29 cellular contexts compared by ENCODE assay signal in genomic region chr6:465531-466348, GRCh38.
DNase-seq lines count a peak whose midpoint lies in the region; ATAC-seq, FAIRE-seq and TF ChIP-seq lines count a peak whose summit lies in the region.
"Had no signal": no experiment of that assay in that cellular context is flagged by ENCODE, and none has a peak within 500 bp of the region (broad histone marks: within the 10 kb centered on the region; RNA-seq: fewer than 3 reads in every experiment).

No MANE protein-coding gene starts in this region.

- H3K4me3 Mint-ChIP-seq in activated CD4-positive, alpha-beta T cell treated with anti-CD3 and anti-CD28 coated beads, Interleukin-2, amount 10 ng/mL, durations not matched to agents 24 days and 14 days: no peak overlapping the region
- no peak overlapping the region for H3K4me3 Mint-ChIP-seq in activated T-helper 1 cell treated with anti-CD3 and anti-CD28 coated beads, Interleukin-12 subunit alpha, Interleukin-12 subunit beta, Interleukin-2, Interleukin-4 antibody, amounts not matched to agents 30 ng/mL and 10 ng/mL and 1 ng/mL, durations not matched to agents 14 hours and 24 hours and 36 hours
- H3K4me3 Mint-ChIP-seq: CD4-positive, alpha-beta T cell had no signal

- ATAC-seq in HepG2 (no peak; the same call in 1 of the 3 replicates), right lobe of liver (no peak)
- ATAC-seq: left colon had no signal

- H3K36me3 ChIP-seq in HepG2 (replicated peaks in 1 of 2; ENCODE audit: control insufficient read depth in 1 of 2, insufficient read depth in 2 of 2, low read length in 2 of 2) (no peaks in the 10 kb centered on the region; a peak in 1 of 5 replicates), right lobe of liver (no peaks in the 10 kb centered on the region), adrenal gland (replicated peaks in 1 of 2) (no peaks in the 10 kb centered on the region)
- H3K36me3 ChIP-seq: ovary, stomach had no signal

- in situ Hi-C loops in HepG2 (cut with HindIII; ENCODE audit: extremely low pct_ligation_motif_present, low pct_unique_long_range_greater_than_20kb): no loop called here

- intact Hi-C loops in activated CD4-positive, alpha-beta T cell treated with anti-CD3 and anti-CD28 coated beads, Interleukin-2, amount 10 ng/mL, durations not matched to agents 24 days and 14 days (cut with micrococcal nuclease): no loop called here
- intact Hi-C loops in HepG2 (cut with micrococcal nuclease; ENCODE audit: unreplicated experiment) (no loop called here), right lobe of liver (cut with DNase I) (no loop called here), adrenal gland (cut with DNase I) (no loop called here)
- intact Hi-C loops in activated T-helper 1 cell treated with anti-CD3 and anti-CD28 coated beads, Interleukin-12 subunit alpha, Interleukin-12 subunit beta, Interleukin-2, Interleukin-4 antibody, amounts not matched to agents 30 ng/mL and 10 ng/mL and 1 ng/mL, durations not matched to agents 14 hours and 24 hours and 36 hours (cut with micrococcal nuclease): no loop called here

- H3K79me2 ChIP-seq in HepG2 (ENCODE audit: insufficient read depth, low read length): no peaks in the 10 kb centered on the region

- H3K9me3 ChIP-seq in HepG2 (ENCODE audit: low read length) (no peaks in the 10 kb centered on the region), right lobe of liver (no peaks in the 10 kb centered on the region), adrenal gland (replicated peaks in 1 of 3) (no peaks in the 10 kb centered on the region)
- H3K9me3 ChIP-seq: ovary, stomach had no signal

- H2AFZ ChIP-seq in HepG2 (ENCODE audit: low read length): no peak overlapping the region
- H2AFZ ChIP-seq: GM23248, PC-9 had no signal

- H3K4me3 ChIP-seq in HepG2 (replicated peaks in 1 of 3; ENCODE audit: insufficient read depth in 1 of 3, low read depth in 2 of 3, low read length in 3 of 3) (no peak overlapping the region), right lobe of liver (no peak overlapping the region), adrenal gland (no peak overlapping the region)
- H3K4me3 ChIP-seq: GM23248, ovary, PC-9, skin epidermis, stomach had no signal

- H3K27ac Mint-ChIP-seq in activated CD4-positive, alpha-beta T cell treated with anti-CD3 and anti-CD28 coated beads, Interleukin-2, amount 10 ng/mL, durations not matched to agents 24 days and 14 days: peak overlapping the region; percentile 74
- H3K27ac Mint-ChIP-seq in activated T-helper 1 cell treated with anti-CD3 and anti-CD28 coated beads, Interleukin-12 subunit alpha, Interleukin-12 subunit beta, Interleukin-2, Interleukin-4 antibody, amounts not matched to agents 30 ng/mL and 10 ng/mL and 1 ng/mL, durations not matched to agents 14 hours and 24 hours and 36 hours: peak overlapping the region; percentile 10
- H3K27ac Mint-ChIP-seq: CD4-positive, alpha-beta T cell; IgD-negative memory B cell had no signal

- H3K36me3 Mint-ChIP-seq in activated CD4-positive, alpha-beta T cell treated with anti-CD3 and anti-CD28 coated beads, Interleukin-2, amount 10 ng/mL, durations not matched to agents 24 days and 14 days (ENCODE audit: low read depth): no peaks in the 10 kb centered on the region
- no peaks in the 10 kb centered on the region for H3K36me3 Mint-ChIP-seq in activated T-helper 1 cell treated with anti-CD3 and anti-CD28 coated beads, Interleukin-12 subunit alpha, Interleukin-12 subunit beta, Interleukin-2, Interleukin-4 antibody, amounts not matched to agents 30 ng/mL and 10 ng/mL and 1 ng/mL, durations not matched to agents 14 hours and 24 hours and 36 hours (ENCODE audit: low read depth)
- H3K36me3 Mint-ChIP-seq: immature natural killer cell had no signal

- H3K27ac ChIP-seq in HepG2 (ENCODE audit: extremely low read length, insufficient read depth, low read length) (no peak overlapping the region), right lobe of liver (no peak overlapping the region), adrenal gland (no peak overlapping the region)
- H3K27ac ChIP-seq: epithelial cell of prostate, GM23248, ovary, PC-9, skin epidermis, stomach had no signal

- peaks cover 33% of the 10 kb centered on the region for H3K4me1 Mint-ChIP-seq in activated CD4-positive, alpha-beta T cell treated with anti-CD3 and anti-CD28 coated beads, Interleukin-2, amount 10 ng/mL, durations not matched to agents 24 days and 14 days
- H3K4me1 Mint-ChIP-seq in activated T-helper 1 cell treated with anti-CD3 and anti-CD28 coated beads, Interleukin-12 subunit alpha, Interleukin-12 subunit beta, Interleukin-2, Interleukin-4 antibody, amounts not matched to agents 30 ng/mL and 10 ng/mL and 1 ng/mL, durations not matched to agents 14 hours and 24 hours and 36 hours (ENCODE audit: low read depth): peaks cover 56% of the 10 kb centered on the region
- H3K4me1 Mint-ChIP-seq: immature natural killer cell had no signal

- no peak for FAIRE-seq in HepG2 (lab: Jason Lieb, UNC)
- FAIRE-seq: D721Med, urothelium cell line had no signal

- no peak overlapping the region for H3K9ac ChIP-seq in HepG2 (ENCODE audit: insufficient read depth, low read depth, low read length)
- H3K9ac ChIP-seq: GM23248 had no signal

- no peaks in the 10 kb centered on the region for H4K20me1 ChIP-seq in HepG2 (ENCODE audit: insufficient read depth, low read length)

- H3K4me2 ChIP-seq in HepG2 (ENCODE audit: low read depth, low read length): no peak overlapping the region
- H3K4me2 ChIP-seq: PC-9 had no signal

- TF ChIP-seq EP300 in HepG2 (IDR thresholded peaks at IDR 0.05; ENCODE audit: low read depth in 2 of 2, low read length in 2 of 2) (no peak), HepG2 (CRISPR knock-in tag; IDR thresholded peaks at IDR 0.05; ENCODE audit: borderline replicate concordance) (no peak)

- POLR2A ChIA-PET in HepG2 (lab: Yijun Ruan, JAX): no interaction called here

- peak; percentile 53 for DNase-seq in activated CD4-positive, alpha-beta T cell treated with anti-CD3 and anti-CD28 coated beads, Interleukin-2, amount 10 ng/mL, durations not matched to agents 24 days and 14 days
- DNase-seq in activated CD4-positive, alpha-beta T cell treated with anti-CD3 and anti-CD28 coated beads for 4 hours: no peak
- DNase-seq in HepG2 (ENCODE audit: low spot score): no peak
- DNase-seq in right lobe of liver: no peak
- DNase-seq in activated T-helper 1 cell treated with anti-CD3 and anti-CD28 coated beads, Interleukin-12 subunit alpha, Interleukin-12 subunit beta, Interleukin-2, Interleukin-4 antibody, amounts not matched to agents 30 ng/mL and 10 ng/mL and 1 ng/mL, durations not matched to agents 14 hours and 24 hours and 36 hours (ENCODE audit: low spot score): no peak
- no peak for DNase-seq in stimulated activated naive CD4-positive, alpha-beta T cell (lab: John Stamatoyannopoulos, UW)
- DNase-seq in adrenal gland: no peak
- DNase-seq: activated CD4-positive, alpha-beta T cell treated with anti-CD3 and anti-CD28 coated beads for 48 hours; caudate nucleus; CD4-positive, alpha-beta T cell; cortex of kidney; effector memory CD4-positive, alpha-beta T cell; GM23248; immature natural killer cell; left colon; mammary epithelial cell; NCI-H1092; NCI-H187; NCI-H526; ovary; PC-9; SHP77; stomach; T-helper 9 cell had no signal

- peaks cover 2% of the 10 kb centered on the region for H3K27me3 Mint-ChIP-seq in activated CD4-positive, alpha-beta T cell treated with anti-CD3 and anti-CD28 coated beads, Interleukin-2, amount 10 ng/mL, durations not matched to agents 24 days and 14 days
- peaks cover 8% of the 10 kb centered on the region for H3K27me3 Mint-ChIP-seq in activated T-helper 1 cell treated with anti-CD3 and anti-CD28 coated beads, Interleukin-12 subunit alpha, Interleukin-12 subunit beta, Interleukin-2, Interleukin-4 antibody, amounts not matched to agents 30 ng/mL and 10 ng/mL and 1 ng/mL, durations not matched to agents 14 hours and 24 hours and 36 hours (ENCODE audit: insufficient read depth)

- WGBS in HepG2 (ENCODE audit: low lambda C conversion rate): 34% methylated on average over 19 of the region's 20 CpGs
- 65% methylated on average over 9 of the region's 20 CpGs for WGBS in right lobe of liver (ENCODE audit: insufficient coverage, low coverage, low lambda C conversion rate, missing lambda C conversion rate)
- WGBS in adrenal gland, 4 donors: 77 to 83% (median 79%) methylated on average over 17 to 20 of the region's 20 CpGs

- BruUV-seq in HepG2 (replicated peaks; lab: Mats Ljungman, UMichigan): no TSS peak

- H3K4me1 ChIP-seq in HepG2 (ENCODE audit: insufficient read depth, low read length) (no peaks in the 10 kb centered on the region), right lobe of liver (no peaks in the 10 kb centered on the region), adrenal gland (replicated peaks in 1 of 2) (no peaks in the 10 kb centered on the region)
- H3K4me1 ChIP-seq: stomach had no signal

- no peak for TF ChIP-seq POLR2A in HepG2 (IDR thresholded peaks at IDR 0.05; ENCODE audit: insufficient read depth in 1 of 2, low read depth in 2 of 2, low read length in 2 of 2)
- no peak for TF ChIP-seq POLR2A in right lobe of liver (IDR thresholded peaks at IDR 0.05)
- TF ChIP-seq POLR2A in adrenal gland (IDR thresholded peaks at IDR 0.05): no peak

- H3K9me3 Mint-ChIP-seq in activated CD4-positive, alpha-beta T cell treated with anti-CD3 and anti-CD28 coated beads, Interleukin-2, amount 10 ng/mL, durations not matched to agents 24 days and 14 days: no peaks in the 10 kb centered on the region
- no peaks in the 10 kb centered on the region for H3K9me3 Mint-ChIP-seq in activated T-helper 1 cell treated with anti-CD3 and anti-CD28 coated beads, Interleukin-12 subunit alpha, Interleukin-12 subunit beta, Interleukin-2, Interleukin-4 antibody, amounts not matched to agents 30 ng/mL and 10 ng/mL and 1 ng/mL, durations not matched to agents 14 hours and 24 hours and 36 hours
- H3K9me3 Mint-ChIP-seq: CD4-positive, alpha-beta T cell; IgD-negative memory B cell; immature natural killer cell had no signal

- H3K27me3 ChIP-seq in HepG2 (ENCODE audit: control insufficient read depth in 1 of 2, insufficient read depth in 2 of 2, low read length in 2 of 2) (peaks cover 3 to 60% of the 10 kb centered on the region in 2 experiments; a peak in 4 of 5 replicates), right lobe of liver (no peaks in the 10 kb centered on the region), adrenal gland (peaks cover 9% of the 10 kb centered on the region)
- H3K27me3 ChIP-seq: ovary had no signal

- CTCF ChIA-PET in HepG2 (lab: Yijun Ruan, JAX; ENCODE audit: low intra/inter-chr PET ratio, low total read pairs): no interaction called here

- no peak for TF ChIP-seq CTCF in HepG2 (CRISPR knock-in tag; IDR thresholded peaks at IDR 0.05)
- no peak for TF ChIP-seq CTCF in right lobe of liver (IDR thresholded peaks at IDR 0.05)
- no peak for TF ChIP-seq CTCF in adrenal gland (IDR thresholded peaks at IDR 0.05)

- no peak for TF ChIP-seq RAD21 in HepG2 (CRISPR knock-in tag; IDR thresholded peaks at IDR 0.05)

TF ChIP-seq in HepG2, 621 proteins besides CTCF, POLR2A, EP300 and RAD21 (continues in another document):
- TF ChIP-seq, protein P1, sequence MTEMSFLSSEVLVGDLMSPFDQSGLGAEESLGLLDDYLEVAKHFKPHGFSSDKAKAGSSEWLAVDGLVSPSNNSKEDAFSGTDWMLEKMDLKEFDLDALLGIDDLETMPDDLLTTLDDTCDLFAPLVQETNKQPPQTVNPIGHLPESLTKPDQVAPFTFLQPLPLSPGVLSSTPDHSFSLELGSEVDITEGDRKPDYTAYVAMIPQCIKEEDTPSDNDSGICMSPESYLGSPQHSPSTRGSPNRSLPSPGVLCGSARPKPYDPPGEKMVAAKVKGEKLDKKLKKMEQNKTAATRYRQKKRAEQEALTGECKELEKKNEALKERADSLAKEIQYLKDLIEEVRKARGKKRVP (CRISPR knock-in tag; IDR thresholded peaks at IDR 0.05): no peak
